31 cellular contexts compared by ENCODE assay signal in the genomic region with DNA sequence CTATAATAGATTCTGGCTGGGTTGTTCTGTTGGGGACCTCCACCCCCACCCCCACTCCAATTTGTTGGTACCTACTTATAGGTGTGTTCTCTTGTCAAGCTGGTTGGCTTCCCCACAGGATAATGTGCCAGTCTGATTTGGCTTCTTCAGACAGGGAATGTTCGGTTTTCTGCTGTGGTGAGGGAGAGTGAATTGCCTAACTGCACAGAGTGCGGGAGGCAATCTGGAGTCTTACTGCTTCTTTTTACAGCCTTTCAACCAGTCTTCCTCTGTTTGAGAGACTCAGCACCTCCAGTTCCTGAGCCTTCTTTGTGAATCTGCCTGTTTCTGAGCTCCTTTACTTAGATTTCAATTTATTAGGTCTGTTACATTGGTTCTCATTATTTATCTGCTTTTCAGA. TPM values are rescaled to one million over a fixed set of nuclear protein-coding genes. Genes with fewer than 3 reads are reported as not detected.
DNase-seq lines count a peak whose midpoint lies in the region; TF ChIP-seq lines count a peak whose summit lies in the region.
"Had no signal": no experiment of that assay in that cellular context is flagged by ENCODE, and none has a peak within 500 bp of the region (broad histone marks: within the 10 kb centered on the region; RNA-seq: fewer than 3 reads in every experiment).

No MANE protein-coding gene starts in this region.

- H3K36me3 ChIP-seq in CD8-positive, alpha-beta memory T cell (ENCODE audit: insufficient read depth, low read length) = peaks cover 34% of the 10 kb centered on the region

- H3K4me3 ChIP-seq in CD8-positive, alpha-beta memory T cell (ENCODE audit: low read length) = no peak overlapping the region
- H3K4me3 ChIP-seq: GM23248, hepatocyte, lower lobe of right lung had no signal

- DNase-seq in T-helper 2 cell treated with Interferon-gamma antibody and Interleukin-4, amounts not matched to agents 5 μg/mL and 100 μg/mL, for 36 hours (ENCODE audit: low spot score) = no peak
- DNase-seq in T-helper 2 cell (no peak), KBM-7 (peak; percentile 38), amniotic epithelial cell (ENCODE audit: low read depth) (peak; percentile 70), putamen (ENCODE audit: low spot score) (peak; percentile 29), HCEC 1CT (no peak), HEK293T (ENCODE audit: extremely low spot score) (no peak)
- DNase-seq in CD8-positive, alpha-beta memory T cell = no peak
- DNase-seq: activated CD4-positive, alpha-beta T cell treated with anti-CD3 and anti-CD28 coated beads for 48 hours; activated naive CD8-positive, alpha-beta T cell treated with anti-CD3 and anti-CD28 coated beads, Interleukin-2, amount 50 U/mL, for 24 hours; activated T-cell treated with anti-CD3 and anti-CD28 coated beads, Interleukin-2, amount 50 U/mL, for 4 hours; cerebellar nuclear complex; DND-41; GM23248; kidney glomerular epithelial cell; lower lobe of right lung; midbrain; naive thymus-derived CD8-positive, alpha-beta T cell; NCI-H1417 treated with DMSO at 0.1 percent for 48 hours; NCI-H2081; NCI-H226; NCI-H69; occipital lobe; SHP77 treated with DMSO at 0.1 percent for 48 hours; stimulated activated naive CD4-positive, alpha-beta T cell treated with Interleukin-2 at 50 U/mL for 16 hours; T-helper 9 cell had no signal

- no peaks in the 10 kb centered on the region for H3K9me3 Mint-ChIP-seq in T-helper 2 cell treated with Interferon-gamma antibody and Interleukin-4, amounts not matched to agents 5 μg/mL and 100 μg/mL, for 36 hours
- H3K9me3 Mint-ChIP-seq in CD8-positive, alpha-beta memory T cell = no peaks in the 10 kb centered on the region
- H3K9me3 Mint-ChIP-seq: activated naive CD8-positive, alpha-beta T cell treated with anti-CD3 and anti-CD28 coated beads, Interleukin-2, amount 50 U/mL, for 24 hours; activated T-cell treated with anti-CD3 and anti-CD28 coated beads, Interleukin-2, amount 50 U/mL, for 4 hours; CD14-positive monocyte; IgD-negative memory B cell; naive thymus-derived CD8-positive, alpha-beta T cell had no signal

- no peaks in the 10 kb centered on the region for H3K9me3 ChIP-seq in CD8-positive, alpha-beta memory T cell (ENCODE audit: low read length)
- H3K9me3 ChIP-seq: lower lobe of right lung had no signal

- in situ Hi-C loops in KBM-7 (cut with MboI; ENCODE audit: low pct_unique_long_range_greater_than_20kb, low sequenced_read_pairs) = no loop called here

- no peak overlapping the region for H3K4me3 Mint-ChIP-seq in T-helper 2 cell treated with Interferon-gamma antibody and Interleukin-4, amounts not matched to agents 5 μg/mL and 100 μg/mL, for 36 hours
- H3K4me3 Mint-ChIP-seq in CD8-positive, alpha-beta memory T cell = no peak overlapping the region
- H3K4me3 Mint-ChIP-seq: activated naive CD8-positive, alpha-beta T cell treated with anti-CD3 and anti-CD28 coated beads, Interleukin-2, amount 50 U/mL, for 24 hours; activated T-cell treated with anti-CD3 and anti-CD28 coated beads, Interleukin-2, amount 50 U/mL, for 4 hours; CD14-positive monocyte; IgD-negative memory B cell; naive thymus-derived CD8-positive, alpha-beta T cell had no signal

- H3K36me3 Mint-ChIP-seq in T-helper 2 cell treated with Interferon-gamma antibody and Interleukin-4, amounts not matched to agents 5 μg/mL and 100 μg/mL, for 36 hours (ENCODE audit: low read depth) = peaks cover 58% of the 10 kb centered on the region
- H3K36me3 Mint-ChIP-seq in CD8-positive, alpha-beta memory T cell = peaks cover 3 to 82% (median 28%) of the 10 kb centered on the region in 3 donors

- H3K27ac ChIP-seq in CD8-positive, alpha-beta memory T cell (ENCODE audit: low read depth, low read length) = no peak overlapping the region
- H3K27ac ChIP-seq: 22Rv1, GM23248, hepatocyte, lower lobe of right lung, WERI-Rb-1 had no signal

- H3K27me3 Mint-ChIP-seq in T-helper 2 cell treated with Interferon-gamma antibody and Interleukin-4, amounts not matched to agents 5 μg/mL and 100 μg/mL, for 36 hours (ENCODE audit: low read depth) = no peaks in the 10 kb centered on the region
- peaks cover 0 to 1% of the 10 kb centered on the region in 2 donors for H3K27me3 Mint-ChIP-seq in CD8-positive, alpha-beta memory T cell
- H3K27me3 Mint-ChIP-seq: activated naive CD8-positive, alpha-beta T cell treated with anti-CD3 and anti-CD28 coated beads, Interleukin-2, amount 50 U/mL, for 24 hours; IgD-negative memory B cell; naive thymus-derived CD8-positive, alpha-beta T cell had no signal

- peak overlapping the region; percentile 12 for H3K27ac Mint-ChIP-seq in T-helper 2 cell treated with Interferon-gamma antibody and Interleukin-4, amounts not matched to agents 5 μg/mL and 100 μg/mL, for 36 hours
- H3K27ac Mint-ChIP-seq in CD8-positive, alpha-beta memory T cell = peak overlapping the region in 4 of 8 donors; percentile 29 to 76 (median 52)
- H3K27ac Mint-ChIP-seq: IgD-negative memory B cell had no signal

- H3K4me1 Mint-ChIP-seq in T-helper 2 cell treated with Interferon-gamma antibody and Interleukin-4, amounts not matched to agents 5 μg/mL and 100 μg/mL, for 36 hours (ENCODE audit: low read depth) = peaks cover 31% of the 10 kb centered on the region
- peaks cover 22 to 34% (median 24%) of the 10 kb centered on the region in 3 donors for H3K4me1 Mint-ChIP-seq in CD8-positive, alpha-beta memory T cell

- no peaks in the 10 kb centered on the region for H3K27me3 ChIP-seq in CD8-positive, alpha-beta memory T cell (ENCODE audit: insufficient read depth, low read length, poor library complexity, severe bottlenecking)
- H3K27me3 ChIP-seq: hepatocyte had no signal

- CTCF ChIA-PET in CD8-positive, alpha-beta memory T cell (lab: Charles Lee) = interaction anchor here (1.1 to 1.2 kb wide), 2 partner anchors 11 to 15 kb away, joined by 3 read pairs; no protein-coding TSS in a partner anchor
- CTCF ChIA-PET in HEK293T (lab: Yijun Ruan, JAX) = interaction anchor here (0.9 kb wide), 1 partner anchor 10 kb away, joined by 4 read pairs; no protein-coding TSS in a partner anchor

- H3K4me1 ChIP-seq in CD8-positive, alpha-beta memory T cell (ENCODE audit: insufficient read depth, low read length) = peaks cover 17% of the 10 kb centered on the region

- POLR2A ChIA-PET in CD8-positive, alpha-beta memory T cell (lab: Charles Lee) = interaction anchor here (0.7 kb wide), 1 partner anchor 270 kb away, joined by 9 read pairs; no protein-coding TSS in a partner anchor
- POLR2A ChIA-PET in HEK293T (lab: Yijun Ruan, JAX) = no interaction called here

TF ChIP-seq in HEK293T, 16 proteins besides CTCF, POLR2A, EP300 and RAD21:
- TF ChIP-seq FOXK2 (IDR thresholded peaks at IDR 0.05) (no peak), TARDBP (IDR thresholded peaks at IDR 0.05) (no peak), L3MBTL2 (conservative IDR thresholded peaks at IDR 0.05) (no peak), LEF1 (IDR thresholded peaks at IDR 0.05; ENCODE audit: borderline replicate concordance) (no peak), FOXM1 (IDR thresholded peaks at IDR 0.05; ENCODE audit: borderline replicate concordance) (no peak), ARNT (IDR thresholded peaks at IDR 0.05) (no peak), NFRKB (IDR thresholded peaks at IDR 0.05) (no peak), BHLHE40 (IDR thresholded peaks at IDR 0.05; ENCODE audit: borderline replicate concordance) (no peak), ELF4 (IDR thresholded peaks at IDR 0.05) (no peak), HDGF (IDR thresholded peaks at IDR 0.05; ENCODE audit: borderline replicate concordance) (no peak), SUZ12 (IDR thresholded peaks at IDR 0.05) (no peak), ZNF384 (IDR thresholded peaks at IDR 0.05) (no peak), FOXA1 (IDR thresholded peaks at IDR 0.05) (no peak), CTBP1 (IDR thresholded peaks at IDR 0.05; ENCODE audit: borderline replicate concordance) (no peak), SP1 (IDR thresholded peaks at IDR 0.05) (no peak)
- TF ChIP-seq, protein P1, sequence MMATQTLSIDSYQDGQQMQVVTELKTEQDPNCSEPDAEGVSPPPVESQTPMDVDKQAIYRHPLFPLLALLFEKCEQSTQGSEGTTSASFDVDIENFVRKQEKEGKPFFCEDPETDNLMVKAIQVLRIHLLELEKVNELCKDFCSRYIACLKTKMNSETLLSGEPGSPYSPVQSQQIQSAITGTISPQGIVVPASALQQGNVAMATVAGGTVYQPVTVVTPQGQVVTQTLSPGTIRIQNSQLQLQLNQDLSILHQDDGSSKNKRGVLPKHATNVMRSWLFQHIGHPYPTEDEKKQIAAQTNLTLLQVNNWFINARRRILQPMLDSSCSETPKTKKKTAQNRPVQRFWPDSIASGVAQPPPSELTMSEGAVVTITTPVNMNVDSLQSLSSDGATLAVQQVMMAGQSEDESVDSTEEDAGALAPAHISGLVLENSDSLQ (IDR thresholded peaks at IDR 0.05) = no peak

RNA-seq across cellular contexts. Expression of a gene that starts 27.4 kb away (rescaled TPM):
- total RNA-seq in CD8-positive, alpha-beta memory T cell = 1 to 10 TPM; 1.5 to 2.5 TPM
- polyA plus RNA-seq in CD8-positive, alpha-beta memory T cell = not detected
- total RNA-seq: GM23248 had no signal
- polyA plus RNA-seq: CD14-positive monocyte; IgD-negative memory B cell; naive thymus-derived CD8-positive, alpha-beta T cell had no signal

Comparison
In these comparisons a context has a peak if more than half of its experiments do, and no peak if none do; other contexts are left out.
1. DNase-seq: peak in KBM-7 (single experiment), amniotic epithelial cell (single experiment) and putamen (single experiment); none in T-helper 2 cell treated with Interferon-gamma antibody and Interleukin-4, amounts not matched to agents 5 μg/mL and 100 μg/mL, for 36 hours (single experiment), T-helper 2 cell (0 of 5), HCEC 1CT (single experiment), CD8-positive, alpha-beta memory T cell (0 of 5) and HEK293T (single experiment).